ENCODE assay signal across 11 cellular contexts in genomic region chr10:126063353-126063791, GRCh38.
DNase-seq lines count a peak whose midpoint lies in the region; ATAC-seq and TF ChIP-seq lines count a peak whose summit lies in the region.
"Had no signal": no experiment of that assay in that cellular context is flagged by ENCODE, and none has a peak within 500 bp of the region (broad histone marks: within the 10 kb centered on the region; RNA-seq: fewer than 3 reads in every experiment).

No MANE protein-coding gene starts in this region.

- no peak for TF ChIP-seq POLR2A in gastrocnemius medialis (IDR thresholded peaks at IDR 0.05)

- WGBS in smooth muscle cell (ENCODE audit: low lambda C conversion rate): 28% methylated on average over 6 of the region's 6 CpGs

- no peaks in the 10 kb centered on the region for H3K79me2 ChIP-seq in smooth muscle cell (ENCODE audit: low read depth)

- intact Hi-C loops in gastrocnemius medialis (cut with DNase I; ENCODE audit: low total_unique reads): no loop called here

- H4K20me1 ChIP-seq in smooth muscle cell (ENCODE audit: low read depth): no peaks in the 10 kb centered on the region

- H3K36me3 ChIP-seq in adipocyte (ENCODE audit: control insufficient read depth, insufficient read depth, low read length, severe bottlenecking): peaks cover 33% of the 10 kb centered on the region
- no peaks in the 10 kb centered on the region for H3K36me3 ChIP-seq in smooth muscle cell (ENCODE audit: low read depth)
- no peaks in the 10 kb centered on the region for H3K36me3 ChIP-seq in gastrocnemius medialis
- H3K36me3 ChIP-seq: stomach had no signal

- TF ChIP-seq CTCF in fibroblast of villous mesenchyme (IDR thresholded peaks at IDR 0.05; ENCODE audit: insufficient read depth, low read depth, low read length): no peak
- no peak for TF ChIP-seq CTCF in smooth muscle cell (IDR thresholded peaks at IDR 0.05; ENCODE audit: borderline replicate concordance, insufficient read depth, poor library complexity, severe bottlenecking)
- TF ChIP-seq CTCF in gastrocnemius medialis (IDR thresholded peaks at IDR 0.05 in 4 of 5, conservative IDR thresholded peaks at IDR 0.05 in 1 of 5): no peak

- ATAC-seq in HG03045 (IDR thresholded peaks at IDR 0.05; ENCODE audit: unreplicated experiment) (no peak), HG03095 (IDR thresholded peaks at IDR 0.05; ENCODE audit: unreplicated experiment) (no peak), gastrocnemius medialis (no peak)

- H3K4me3 ChIP-seq in adipocyte (ENCODE audit: low read length): peak overlapping the region; percentile 59
- no peak overlapping the region for H3K4me3 ChIP-seq in fibroblast of villous mesenchyme (ENCODE audit: low read depth, low read length)
- H3K4me3 ChIP-seq in smooth muscle cell: no peak overlapping the region
- no peak overlapping the region for H3K4me3 ChIP-seq in gastrocnemius medialis
- H3K4me3 ChIP-seq: stomach had no signal

- DNase-seq in H4 (ENCODE audit: low spot score) (peak; percentile 86), adipocyte (ENCODE audit: low read depth) (peak; percentile 80), fibroblast of villous mesenchyme (ENCODE audit: low read depth) (peak; percentile 55), smooth muscle cell (lab: John Stamatoyannopoulos, UW; ENCODE audit: unreplicated experiment) (no peak), MV-4-11 (lab: John Stamatoyannopoulos, UW) (no peak), gastrocnemius medialis (no peak)
- DNase-seq: activated CD4-positive, alpha-beta T cell treated with anti-CD3 and anti-CD28 coated beads for 4 hours; activated naive CD8-positive, alpha-beta T cell treated with anti-CD3 and anti-CD28 coated beads, Interleukin-2, amount 10 ng/mL, durations not matched to agents 7 days and 5 days; stomach had no signal

- peak overlapping the region; percentile 57 for H3K9ac ChIP-seq in adipocyte (ENCODE audit: low read length)
- peak overlapping the region; percentile 94 for H3K9ac ChIP-seq in smooth muscle cell (ENCODE audit: low read depth)

- H3F3A ChIP-seq in smooth muscle cell (ENCODE audit: low read depth): peaks cover 31% of the 10 kb centered on the region

- H3K27ac ChIP-seq in smooth muscle cell (ENCODE audit: low read depth): peak overlapping the region; percentile 99
- H3K27ac ChIP-seq in gastrocnemius medialis: no peak overlapping the region

- H3K9me3 ChIP-seq in adipocyte (ENCODE audit: control insufficient read depth, low read length) (no peaks in the 10 kb centered on the region), smooth muscle cell (replicated peaks; ENCODE audit: low read depth) (no peaks in the 10 kb centered on the region), gastrocnemius medialis (no peaks in the 10 kb centered on the region)

- in situ Hi-C loops in gastrocnemius medialis (cut with MboI; ENCODE audit: low sequenced_read_pairs in 4 of 4): no loop called here

- H3K27me3 ChIP-seq in adipocyte (replicated peaks; ENCODE audit: control insufficient read depth, insufficient read depth, low read length) (no peaks in the 10 kb centered on the region), smooth muscle cell (ENCODE audit: low read depth) (no peaks in the 10 kb centered on the region), gastrocnemius medialis (no peaks in the 10 kb centered on the region)

- peak overlapping the region; percentile 24 for H3K4me2 ChIP-seq in smooth muscle cell

- H3K4me1 ChIP-seq in adipocyte (ENCODE audit: control insufficient read depth, insufficient read depth, low read length): peaks cover 56% of the 10 kb centered on the region
- H3K4me1 ChIP-seq in smooth muscle cell (ENCODE audit: low read depth): peaks cover 21% of the 10 kb centered on the region
- peaks cover 0 to 5% of the 10 kb centered on the region in 2 donors for H3K4me1 ChIP-seq in gastrocnemius medialis

- H2AFZ ChIP-seq in smooth muscle cell (ENCODE audit: low read depth): no peak overlapping the region

Comparison
In these comparisons a context has a peak if more than half of its experiments do, and no peak if none do; other contexts are left out.
1. DNase-seq: peak in H4 (single experiment), adipocyte (single experiment) and fibroblast of villous mesenchyme (single experiment); none in smooth muscle cell (single experiment), MV-4-11 (single experiment) and gastrocnemius medialis (0 of 2).